8 cellular contexts compared by ENCODE assay signal in the genomic region with DNA sequence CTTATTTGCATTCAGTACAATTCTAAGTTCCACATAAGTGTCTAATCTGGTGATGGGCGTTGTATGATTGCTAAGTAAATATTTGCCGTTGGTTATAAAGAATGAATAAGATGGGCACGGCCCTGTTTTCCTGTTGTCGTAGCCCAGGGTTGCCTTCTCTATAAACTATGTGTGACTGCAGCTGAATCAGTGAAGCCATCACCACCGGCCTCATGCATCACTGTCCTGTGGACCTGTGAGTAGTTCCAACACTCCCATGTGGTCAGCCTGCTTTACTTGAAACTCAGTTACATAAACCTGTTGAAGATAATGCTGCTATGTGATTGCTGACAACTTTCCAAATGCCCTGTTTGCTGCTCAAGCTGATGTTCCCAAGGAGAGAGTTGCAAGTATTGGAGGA. TPM values are rescaled to one million over a fixed set of nuclear protein-coding genes. Genes with fewer than 3 reads are reported as not detected.
DNase-seq lines count a peak whose midpoint lies in the region; ATAC-seq and TF ChIP-seq lines count a peak whose summit lies in the region.

No MANE protein-coding gene starts in this region.

- dilution Hi-C loops in IMR-90 (cut with HindIII; ENCODE audit: low sequenced_read_pairs, unreplicated experiment), result no loop called here

- DNase-seq in AG04450 (ENCODE audit: low read depth, low spot score) (no peak), IMR-90 (peak; percentile 94), adipocyte (ENCODE audit: low read depth) (peak; percentile 76), lower lobe of right lung (peak; percentile 62), NCI-H2107 (lab: John Stamatoyannopoulos, UW) (no peak), CD1c-positive myeloid dendritic cell (ENCODE audit: extremely low spot score) (no peak), COLO829 (ENCODE audit: low spot score) (no peak), mesenteric fat pad (ENCODE audit: low spot score) (no peak)

- H2BK20ac ChIP-seq in IMR-90 (ENCODE audit: low read depth, low read length), result peak overlapping the region; percentile 76

- H4K5ac ChIP-seq in IMR-90 (ENCODE audit: low read depth, low read length), result peak overlapping the region; percentile 1; the same call in 1 of the 2 replicates

- POLR2A ChIA-PET in AG04450 (lab: Yijun Ruan, JAX), result interaction anchor here (2.9 kb wide), 1 partner anchor 21 kb away, joined by 24 read pairs; the partner anchor contains the start of gene KLF6
- POLR2A ChIA-PET in IMR-90 (lab: Charles Lee; ENCODE audit: unreplicated experiment), result interaction anchor here (0.6 kb wide), 1 partner anchor 21 kb away, joined by 6 read pairs; the partner anchor contains the start of gene KLF6

- H4K20me1 ChIP-seq in IMR-90 (ENCODE audit: insufficient read depth, low read length), result no peaks in the 10 kb centered on the region

- peaks cover 34% of the 10 kb centered on the region for H3K9me1 ChIP-seq in IMR-90 (ENCODE audit: insufficient read depth, low read length)

- intact Hi-C loops in IMR-90 (cut with micrococcal nuclease) (no loop called here), lower lobe of right lung (cut with DNase I) (no loop called here)

- H3K23ac ChIP-seq in IMR-90 (ENCODE audit: low read depth, low read length), result peak overlapping the region; percentile 77; the same call in 1 of the 2 replicates

- ATAC-seq in IMR-90 (ENCODE audit: low read depth) (peak; percentile 56), lower lobe of right lung (peak; percentile 77 to 78)

- CTCF ChIA-PET in AG04450 (lab: Charles Lee), result no interaction called here
- CTCF ChIA-PET in IMR-90 (lab: Yijun Ruan, JAX), result interaction anchor here (0.5 kb wide), 1 partner anchor 138 kb away, joined by 4 read pairs; no protein-coding TSS in a partner anchor

- TF ChIP-seq RAD21 in IMR-90 (IDR thresholded peaks at IDR 0.05; ENCODE audit: low read length), result peak; percentile 20

- peak overlapping the region; percentile 70 for H2BK120ac ChIP-seq in IMR-90 (ENCODE audit: low read depth, low read length)

- H2BK15ac ChIP-seq in IMR-90 (ENCODE audit: low read depth, low read length), result peak overlapping the region; percentile 3; the same call in 2 of the 3 replicates

- H3K18ac ChIP-seq in IMR-90 (ENCODE audit: low read depth, low read length), result peak overlapping the region; percentile 37

- H2AK9ac ChIP-seq in IMR-90 (replicated peaks; ENCODE audit: low read depth, low read length, poor library complexity), result no peak overlapping the region

- H2AK5ac ChIP-seq in IMR-90 (ENCODE audit: low read depth, low read length), result peak overlapping the region; percentile 59

- H3K9me3 ChIP-seq in AG04450 (ENCODE audit: control insufficient read depth, insufficient read depth, low read length), result no peaks in the 10 kb centered on the region
- no peaks in the 10 kb centered on the region for H3K9me3 ChIP-seq in IMR-90 (ENCODE audit: control insufficient read depth, insufficient read depth, low read length)
- H3K9me3 ChIP-seq in adipocyte (ENCODE audit: control insufficient read depth, low read length), result no peaks in the 10 kb centered on the region
- no peaks in the 10 kb centered on the region for H3K9me3 ChIP-seq in lower lobe of right lung

- peak overlapping the region; percentile 25 for H3K27ac ChIP-seq in AG04450 (ENCODE audit: low read depth, low read length)
- peak overlapping the region; percentile 35 for H3K27ac ChIP-seq in IMR-90 (ENCODE audit: insufficient read depth, low read length)
- peak overlapping the region; percentile 89 for H3K27ac ChIP-seq in lower lobe of right lung

- peaks cover 30% of the 10 kb centered on the region for H3K4me1 ChIP-seq in IMR-90 (ENCODE audit: control insufficient read depth, insufficient read depth, low read length)
- peaks cover 54% of the 10 kb centered on the region for H3K4me1 ChIP-seq in adipocyte (ENCODE audit: control insufficient read depth, insufficient read depth, low read length)
- peaks cover 81% of the 10 kb centered on the region for H3K4me1 ChIP-seq in lower lobe of right lung

- in situ Hi-C loops in IMR-90 (cut with MboI; ENCODE audit: low sequenced_read_pairs), result loop anchor here (5.0 kb wide), 1 partner anchor 81 kb away; no protein-coding TSS in a partner anchor

- peak overlapping the region; percentile 25 for H2AFZ ChIP-seq in IMR-90 (replicated peaks; ENCODE audit: low read length, poor library complexity)

- H3K4ac ChIP-seq in IMR-90 (ENCODE audit: low read depth, low read length), result peak overlapping the region; percentile 71

- peak overlapping the region; percentile 77 for H4K91ac ChIP-seq in IMR-90 (ENCODE audit: insufficient read depth, low read depth, low read length)

- peak overlapping the region; percentile 3 for H3K4me2 ChIP-seq in IMR-90 (ENCODE audit: low read depth, low read length)

- H3K36me3 ChIP-seq in IMR-90 (ENCODE audit: control insufficient read depth, insufficient read depth, low read length) (no peaks in the 10 kb centered on the region), adipocyte (ENCODE audit: control insufficient read depth, insufficient read depth, low read length, severe bottlenecking) (no peaks in the 10 kb centered on the region), lower lobe of right lung (no peaks in the 10 kb centered on the region)

- no peak overlapping the region for H3K56ac ChIP-seq in IMR-90 (ENCODE audit: extremely low read depth, insufficient read depth, low read length)

- peak overlapping the region in 1 of 2 experiments; percentile 71; a peak in 3 of 4 replicates for H4K8ac ChIP-seq in IMR-90 (ENCODE audit: low read depth in 2 of 2, low read length in 2 of 2)

- peak overlapping the region; percentile 65 for H3K14ac ChIP-seq in IMR-90 (replicated peaks; ENCODE audit: low read depth, low read length)

- WGBS in IMR-90 (ENCODE audit: extremely low coverage in 2 of 2, insufficient read length in 1 of 2), 2 experiments, result no CpG with 5 or more reads among the region's 5 CpGs

- no peaks in the 10 kb centered on the region for H3K27me3 ChIP-seq in AG04450 (ENCODE audit: control insufficient read depth, insufficient read depth, low read length)
- H3K27me3 ChIP-seq in IMR-90 (ENCODE audit: control insufficient read depth, insufficient read depth, low read length), result no peaks in the 10 kb centered on the region
- no peaks in the 10 kb centered on the region for H3K27me3 ChIP-seq in adipocyte (replicated peaks; ENCODE audit: control insufficient read depth, insufficient read depth, low read length)
- H3K27me3 ChIP-seq in lower lobe of right lung (ENCODE audit: low read depth), result no peaks in the 10 kb centered on the region

- TF ChIP-seq CTCF in AG04450 (IDR thresholded peaks at IDR 0.05; ENCODE audit: low read depth, low read length), result no peak
- TF ChIP-seq CTCF in IMR-90 (conservative IDR thresholded peaks at IDR 0.05; ENCODE audit: low read depth, low read length), result no peak
- TF ChIP-seq CTCF in lower lobe of right lung (IDR thresholded peaks at IDR 0.05), result no peak

- peak overlapping the region; percentile 89 for H2BK5ac ChIP-seq in IMR-90 (ENCODE audit: low read depth, low read length, poor library complexity, severe bottlenecking)

- H3K79me1 ChIP-seq in IMR-90 (ENCODE audit: low read depth in 1 of 2, low read length in 2 of 2), result peaks cover 0 to 32% of the 10 kb centered on the region in 2 experiments; a peak in 3 of 4 replicates

- no peak overlapping the region for H3K9ac ChIP-seq in IMR-90 (ENCODE audit: low read depth, low read length)
- peak overlapping the region; percentile 88 for H3K9ac ChIP-seq in adipocyte (ENCODE audit: low read length)

- no TSS peak for BruUV-seq in IMR-90 (replicated peaks; lab: Mats Ljungman, UMichigan)

- H3K4me3 ChIP-seq in AG04450 (ENCODE audit: low read depth, low read length) (no peak overlapping the region), IMR-90 (ENCODE audit: insufficient read depth, low read depth, low read length) (no peak overlapping the region), adipocyte (ENCODE audit: low read length) (no peak overlapping the region), lower lobe of right lung (no peak overlapping the region)

- TF ChIP-seq POLR2A in IMR-90 (IDR thresholded peaks at IDR 0.05; ENCODE audit: low read depth, low read length), result no peak

TF ChIP-seq in IMR-90, 13 proteins besides CTCF, POLR2A, EP300 and RAD21 (continues in another document):
- TF ChIP-seq BHLHE40 (IDR thresholded peaks at IDR 0.05; ENCODE audit: low read depth, low read length) (peak; percentile 46; the same call in 1 of the 2 replicates), CEBPB (IDR thresholded peaks at IDR 0.05; ENCODE audit: low read depth, low read length) (peak; percentile 35; the same call in 1 of the 2 replicates), MXI1 (IDR thresholded peaks at IDR 0.05; ENCODE audit: borderline replicate concordance, low read depth, low read length) (no peak), CHD1 (IDR thresholded peaks at IDR 0.05; ENCODE audit: low read depth, low read length) (no peak), RCOR1 (IDR thresholded peaks at IDR 0.05; ENCODE audit: insufficient replicate concordance, low read length) (no peak), MAFK (IDR thresholded peaks at IDR 0.05; ENCODE audit: low read depth, low read length) (0 out of 2 replicates have a peak, but pooled peaks have one; percentile 20)
- TF ChIP-seq, protein P1, sequence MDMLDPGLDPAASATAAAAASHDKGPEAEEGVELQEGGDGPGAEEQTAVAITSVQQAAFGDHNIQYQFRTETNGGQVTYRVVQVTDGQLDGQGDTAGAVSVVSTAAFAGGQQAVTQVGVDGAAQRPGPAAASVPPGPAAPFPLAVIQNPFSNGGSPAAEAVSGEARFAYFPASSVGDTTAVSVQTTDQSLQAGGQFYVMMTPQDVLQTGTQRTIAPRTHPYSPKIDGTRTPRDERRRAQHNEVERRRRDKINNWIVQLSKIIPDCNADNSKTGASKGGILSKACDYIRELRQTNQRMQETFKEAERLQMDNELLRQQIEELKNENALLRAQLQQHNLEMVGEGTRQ (IDR thresholded peaks at IDR 0.05; ENCODE audit: low read depth, low read length), result peak; percentile 41; the same call in 1 of the 2 replicates
- TF ChIP-seq, protein P2, sequence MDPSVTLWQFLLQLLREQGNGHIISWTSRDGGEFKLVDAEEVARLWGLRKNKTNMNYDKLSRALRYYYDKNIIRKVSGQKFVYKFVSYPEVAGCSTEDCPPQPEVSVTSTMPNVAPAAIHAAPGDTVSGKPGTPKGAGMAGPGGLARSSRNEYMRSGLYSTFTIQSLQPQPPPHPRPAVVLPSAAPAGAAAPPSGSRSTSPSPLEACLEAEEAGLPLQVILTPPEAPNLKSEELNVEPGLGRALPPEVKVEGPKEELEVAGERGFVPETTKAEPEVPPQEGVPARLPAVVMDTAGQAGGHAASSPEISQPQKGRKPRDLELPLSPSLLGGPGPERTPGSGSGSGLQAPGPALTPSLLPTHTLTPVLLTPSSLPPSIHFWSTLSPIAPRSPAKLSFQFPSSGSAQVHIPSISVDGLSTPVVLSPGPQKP (IDR thresholded peaks at IDR 0.05; ENCODE audit: borderline replicate concordance, low read depth, low read length), result no peak

RNA-seq across cellular contexts. Expression of gene KLF6, which starts 21.6 kb away (rescaled TPM):
- 46.1 and 47.2 TPM in 2 replicates for polyA plus RNA-seq in AG04450 (2011; rRNA removed)
- polyA minus RNA-seq in AG04450 (2011; rRNA and poly(A)+ RNA removed), result 243 and 375 TPM in 2 replicates
- 69.0 and 98.6 TPM in 2 replicates for total RNA-seq in IMR-90 (2012; rRNA removed)
- polyA plus RNA-seq in IMR-90 (2012; rRNA removed), result 123 and 175 TPM in 2 replicates
- polyA plus RNA-seq in IMR-90 (2012; cell fraction: cytosol; rRNA removed), result 70.4 and 114 TPM in 2 replicates
- polyA plus RNA-seq in IMR-90 (2012; cell fraction: nucleus; rRNA removed; ENCODE audit: low replicate concordance), result 720 and 827 TPM in 2 replicates
- total RNA-seq in lower lobe of right lung, result 242 TPM
- 474 TPM for total RNA-seq in mesenteric fat pad

Comparison
In these comparisons a context has a peak if more than half of its experiments do, and no peak if none do; other contexts are left out.
1. DNase-seq: peak in IMR-90 (single experiment), adipocyte (single experiment) and lower lobe of right lung (single experiment); none in AG04450 (single experiment), NCI-H2107 (single experiment), CD1c-positive myeloid dendritic cell (single experiment), COLO829 (single experiment) and mesenteric fat pad (single experiment).
2. H3K27ac ChIP-seq: peak in every context shown above with its lines; median percentile 89 in lower lobe of right lung; 35 in IMR-90; 25 in AG04450.